In genomic region chr12:122371475-122372045, GRCh38 we compare ENCODE assay signal across 12 cellular contexts. TPM values are rescaled to one million over a fixed set of nuclear protein-coding genes. Genes with fewer than 3 reads are reported as not detected.
DNase-seq lines count a peak whose midpoint lies in the region; ATAC-seq and TF ChIP-seq lines count a peak whose summit lies in the region.
"Had no signal": no experiment of that assay in that cellular context is flagged by ENCODE, and none has a peak within 500 bp of the region (broad histone marks: within the 10 kb centered on the region; RNA-seq: fewer than 3 reads in every experiment).

No MANE protein-coding gene starts in this region.

- DNase-seq in activated effector memory CD4-positive, alpha-beta T cell treated with anti-CD3 and anti-CD28 coated beads, Interleukin-2, amount 50 U/mL, for 16 hours, result peak; percentile 30
- DNase-seq in activated effector memory CD4-positive, alpha-beta T cell treated with Interleukin-2 at 50 U/mL for 16 hours, result no peak
- DNase-seq in ascending aorta (ENCODE audit: low spot score in 2 of 2), result no peak
- DNase-seq in iris pigment epithelial cell (ENCODE audit: low read depth), result peak; percentile 25
- no peak for DNase-seq in stomach
- DNase-seq in GM19238 (ENCODE audit: insufficient read length, low spot score), result no peak
- DNase-seq: activated naive CD4-positive, alpha-beta T cell treated with Interleukin-2 at 50 U/mL for 16 hours; NCI-H187 treated with DMSO at 0.1 percent for 48 hours; NCI-H524; small intestine had no signal

- H3K9me3 ChIP-seq in ascending aorta (no peaks in the 10 kb centered on the region), stomach (no peaks in the 10 kb centered on the region)

- H3K27ac ChIP-seq in ascending aorta (peak overlapping the region; percentile 31 to 60), stomach (peak overlapping the region in 3 of 5 donors; percentile 4 to 30 (median 5))

- ATAC-seq in HG03139 (IDR thresholded peaks at IDR 0.05; ENCODE audit: unreplicated experiment), result no peak
- no peak for ATAC-seq in GM21619 (IDR thresholded peaks at IDR 0.05; ENCODE audit: unreplicated experiment)

- TF ChIP-seq CTCF in ascending aorta (IDR thresholded peaks at IDR 0.05) (no peak), stomach (IDR thresholded peaks at IDR 0.05) (no peak)

- H3K27me3 ChIP-seq in ascending aorta (no peaks in the 10 kb centered on the region), stomach (no peaks in the 10 kb centered on the region)

- H3K36me3 ChIP-seq in ascending aorta (peaks cover 12 to 36% of the 10 kb centered on the region in 2 donors), stomach (peaks cover 16 to 60% (median 55%) of the 10 kb centered on the region in 4 donors)

- 50 to 74% (median 66%) methylated on average over 8 of the region's 8 CpGs for WGBS in stomach, 5 donors

- no peak for TF ChIP-seq EP300 in stomach (IDR thresholded peaks at IDR 0.05)

- no peak for TF ChIP-seq POLR2A in stomach (IDR thresholded peaks at IDR 0.05)

- H3K4me1 ChIP-seq in ascending aorta (peaks cover 4 to 31% of the 10 kb centered on the region in 2 donors), stomach (peaks cover 0 to 48% (median 27%) of the 10 kb centered on the region in 4 donors)

- intact Hi-C loops in ascending aorta (cut with DNase I), result no loop called here
- intact Hi-C loops in stomach (cut with DNase I; ENCODE audit: low total_unique reads), result no loop called here

- H3K4me3 ChIP-seq in ascending aorta (no peak overlapping the region), stomach (no peak overlapping the region)

RNA-seq across cellular contexts. Expression of gene CLIP1, which starts 50.9 kb away (rescaled TPM):
- 44.7 TPM for total RNA-seq in ascending aorta
- total RNA-seq in stomach, result 100 to 1,000 TPM in 1 of 5 donors, 10 to 100 TPM in 4; 66.6 to 133 (median 87.5) TPM
- 10 to 100 TPM; 16.0 to 16.7 (median 16.2) TPM for polyA plus RNA-seq in stomach

Comparison
In these comparisons a context has a peak if more than half of its experiments do, and no peak if none do; other contexts are left out.
1. DNase-seq: peak in activated effector memory CD4-positive, alpha-beta T cell treated with anti-CD3 and anti-CD28 coated beads, Interleukin-2, amount 50 U/mL, for 16 hours (single experiment) and iris pigment epithelial cell (single experiment); none in activated effector memory CD4-positive, alpha-beta T cell treated with Interleukin-2 at 50 U/mL for 16 hours (single experiment), ascending aorta (0 of 2), stomach (single experiment) and GM19238 (single experiment).